8 cellular contexts compared by ENCODE assay signal in genomic region chr17:67824735-67825626, GRCh38. TPM values are rescaled to one million over a fixed set of nuclear protein-coding genes. Genes with fewer than 3 reads are reported as not detected.
DNase-seq lines count a peak whose midpoint lies in the region; ATAC-seq and TF ChIP-seq lines count a peak whose summit lies in the region.

A gene with protein sequence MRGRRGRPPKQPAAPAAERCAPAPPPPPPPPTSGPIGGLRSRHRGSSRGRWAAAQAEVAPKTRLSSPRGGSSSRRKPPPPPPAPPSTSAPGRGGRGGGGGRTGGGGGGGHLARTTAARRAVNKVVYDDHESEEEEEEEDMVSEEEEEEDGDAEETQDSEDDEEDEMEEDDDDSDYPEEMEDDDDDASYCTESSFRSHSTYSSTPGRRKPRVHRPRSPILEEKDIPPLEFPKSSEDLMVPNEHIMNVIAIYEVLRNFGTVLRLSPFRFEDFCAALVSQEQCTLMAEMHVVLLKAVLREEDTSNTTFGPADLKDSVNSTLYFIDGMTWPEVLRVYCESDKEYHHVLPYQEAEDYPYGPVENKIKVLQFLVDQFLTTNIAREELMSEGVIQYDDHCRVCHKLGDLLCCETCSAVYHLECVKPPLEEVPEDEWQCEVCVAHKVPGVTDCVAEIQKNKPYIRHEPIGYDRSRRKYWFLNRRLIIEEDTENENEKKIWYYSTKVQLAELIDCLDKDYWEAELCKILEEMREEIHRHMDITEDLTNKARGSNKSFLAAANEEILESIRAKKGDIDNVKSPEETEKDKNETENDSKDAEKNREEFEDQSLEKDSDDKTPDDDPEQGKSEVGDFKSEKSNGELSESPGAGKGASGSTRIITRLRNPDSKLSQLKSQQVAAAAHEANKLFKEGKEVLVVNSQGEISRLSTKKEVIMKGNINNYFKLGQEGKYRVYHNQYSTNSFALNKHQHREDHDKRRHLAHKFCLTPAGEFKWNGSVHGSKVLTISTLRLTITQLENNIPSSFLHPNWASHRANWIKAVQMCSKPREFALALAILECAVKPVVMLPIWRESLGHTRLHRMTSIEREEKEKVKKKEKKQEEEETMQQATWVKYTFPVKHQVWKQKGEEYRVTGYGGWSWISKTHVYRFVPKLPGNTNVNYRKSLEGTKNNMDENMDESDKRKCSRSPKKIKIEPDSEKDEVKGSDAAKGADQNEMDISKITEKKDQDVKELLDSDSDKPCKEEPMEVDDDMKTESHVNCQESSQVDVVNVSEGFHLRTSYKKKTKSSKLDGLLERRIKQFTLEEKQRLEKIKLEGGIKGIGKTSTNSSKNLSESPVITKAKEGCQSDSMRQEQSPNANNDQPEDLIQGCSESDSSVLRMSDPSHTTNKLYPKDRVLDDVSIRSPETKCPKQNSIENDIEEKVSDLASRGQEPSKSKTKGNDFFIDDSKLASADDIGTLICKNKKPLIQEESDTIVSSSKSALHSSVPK (N-terminal part only) (plus strand): TSS chr17:67825503. CDS start chr17:67825725, 222 bp downstream.

- H3K27me3 Mint-ChIP-seq in IgD-negative memory B cell, result peaks cover 18% of the 10 kb centered on the region

- H3K27ac ChIP-seq in PC-3 (ENCODE audit: low read length), result peak within 1 kb of the TSS; percentile 81
- H3K27ac ChIP-seq in esophagus (ENCODE audit: low read depth in 2 of 2, low read length in 1 of 2), result peak within 1 kb of the TSS; percentile 95 to 97
- H3K27ac ChIP-seq in muscle layer of duodenum (ENCODE audit: low read length), result peak within 1 kb of the TSS; percentile 31

- intact Hi-C loops in PC-3 (cut with micrococcal nuclease), result loop anchor here (1.0 to 5.0 kb wide), 2 partner anchors 25 to 108 kb away; partner anchors contain the start of gene NOL11

- BruUV-seq in PC-3 (replicated peaks; lab: Mats Ljungman, UMichigan), result no TSS peak

- H3K79me2 ChIP-seq in PC-3 (ENCODE audit: low read length), result peaks cover 41% of the 10 kb centered on the region

- no peaks in the 10 kb centered on the region for H3F3A ChIP-seq in PC-3 (ENCODE audit: low read length, unreplicated experiment)

- no peaks in the 10 kb centered on the region for H3K9me3 Mint-ChIP-seq in IgD-negative memory B cell

- CTCF ChIA-PET in PC-3 (lab: Charles Lee), result interaction anchor here (0.5 to 1.5 kb wide), 6 partner anchors 11 to 210 kb away, joined by 3 to 10 read pairs (median 4); partner anchors contain the start of gene KPNA2

- peak; percentile 89 for TF ChIP-seq CTCF in PC-3 (conservative IDR thresholded peaks at IDR 0.05; ENCODE audit: low read depth, low read length)

- H3K27me3 ChIP-seq in PC-3 (ENCODE audit: low read length) (no peaks in the 10 kb centered on the region), esophagus (ENCODE audit: control insufficient read depth in 1 of 2, insufficient read depth in 2 of 2, low read length in 2 of 2) (no peaks in the 10 kb centered on the region), muscle layer of duodenum (ENCODE audit: low read depth, low read length) (no peaks in the 10 kb centered on the region)

- H3K4me1 ChIP-seq in PC-3 (ENCODE audit: insufficient read depth, low read length) (peaks cover 25% of the 10 kb centered on the region), esophagus (ENCODE audit: control insufficient read depth in 2 of 2, insufficient read depth in 2 of 2, low read length in 1 of 2) (no peaks in the 10 kb centered on the region), muscle layer of duodenum (ENCODE audit: control insufficient read depth in 1 of 2, insufficient read depth in 2 of 2, low read length in 2 of 2) (peaks cover 0 to 31% of the 10 kb centered on the region in 2 donors)

- no peaks in the 10 kb centered on the region for H3K36me3 Mint-ChIP-seq in IgD-negative memory B cell

- H3K36me3 ChIP-seq in PC-3 (ENCODE audit: low read depth, low read length) (no peaks in the 10 kb centered on the region), esophagus (ENCODE audit: control insufficient read depth in 2 of 2, insufficient read depth in 2 of 2, low read length in 1 of 2) (no peaks in the 10 kb centered on the region), muscle layer of duodenum (ENCODE audit: control insufficient read depth in 1 of 2, insufficient read depth in 2 of 2, low read length in 2 of 2) (no peaks in the 10 kb centered on the region)

- peak within 1 kb of the TSS; percentile 89 to 99 (median 95) for H3K27ac Mint-ChIP-seq in IgD-negative memory B cell

- peak within 1 kb of the TSS; percentile 95 to 98 (median 96) for H3K4me3 Mint-ChIP-seq in IgD-negative memory B cell

- peak within 1 kb of the TSS; percentile 98 for H3K4me2 ChIP-seq in PC-3 (ENCODE audit: low read length)

- ATAC-seq in GM21529 (IDR thresholded peaks at IDR 0.05; ENCODE audit: unreplicated experiment), result peak; percentile 73
- peak; percentile 90 for ATAC-seq in PC-3

- peak within 1 kb of the TSS; percentile 93 for H2AFZ ChIP-seq in PC-3 (ENCODE audit: low read length)

- WGBS in esophagus, 2 donors, result 0 to 1% methylated on average over 41 to 88 of the region's 88 CpGs

- POLR2A ChIA-PET in PC-3 (lab: Charles Lee; ENCODE audit: unreplicated experiment), result interaction anchor here (0.6 to 1.1 kb wide), 8 partner anchors 11 to 597 kb away, joined by 3 to 14 read pairs (median 4); no protein-coding TSS in a partner anchor

- H3K4me1 Mint-ChIP-seq in IgD-negative memory B cell, result peaks cover 34 to 40% (median 34%) of the 10 kb centered on the region in 3 donors

- DNase-seq in DMS153 treated with DMSO at 0.1 percent for 48 hours (lab: John Stamatoyannopoulos, UW; ENCODE audit: unreplicated experiment) (peak; percentile 70), PC-3 (peak; percentile 98)
- peak; percentile 92 for DNase-seq in activated T-cell treated with anti-CD3 and anti-CD28 coated beads, Interleukin-2, amount 50 U/mL, for 1 hour
- DNase-seq in stimulated activated CD8-positive, alpha-beta memory T cell treated with anti-CD3 and anti-CD28 coated beads, Interleukin-7, amount 100 ng/mL, for 4 hours (ENCODE audit: low read depth in 2 of 2), result peak; percentile 82 to 88

- no peaks in the 10 kb centered on the region for H3K9me2 ChIP-seq in PC-3 (replicated peaks; ENCODE audit: low read length)

- H3K9ac ChIP-seq in PC-3 (ENCODE audit: low read length), result peak within 1 kb of the TSS; percentile 93

- H3K4me3 ChIP-seq in PC-3 (ENCODE audit: low read length) (peak within 1 kb of the TSS; percentile 90), esophagus (ENCODE audit: low read depth in 1 of 2, low read length in 2 of 2) (peak within 1 kb of the TSS; percentile 84 to 93), muscle layer of duodenum (ENCODE audit: low read depth in 1 of 2, low read length in 2 of 2) (peak within 1 kb of the TSS; percentile 77 to 82)

- no peaks in the 10 kb centered on the region for H3K9me3 ChIP-seq in PC-3 (ENCODE audit: low read length)
- H3K9me3 ChIP-seq in esophagus (ENCODE audit: control insufficient read depth in 2 of 2, insufficient read depth in 1 of 2, low read depth in 1 of 2, low read length in 1 of 2), result no peaks in the 10 kb centered on the region
- H3K9me3 ChIP-seq in muscle layer of duodenum (ENCODE audit: control insufficient read depth in 1 of 2, low read length in 2 of 2), result no peaks in the 10 kb centered on the region

- peaks cover 28% of the 10 kb centered on the region for H4K20me1 ChIP-seq in PC-3 (ENCODE audit: low read length)

RNA-seq across cellular contexts. Expression of the gene that starts here (rescaled TPM):
- polyA plus RNA-seq in IgD-negative memory B cell (21.6 TPM), esophagus (10 to 100 TPM; 14.5 to 17.8 TPM)
- 53.8 and 61.8 TPM in 2 replicates for total RNA-seq in PC-3 (2014; rRNA removed)

Comparison
In these comparisons a context has a peak if more than half of its experiments do, and no peak if none do; other contexts are left out.
1. Peak in every context shown above with its lines: DNase-seq, ATAC-seq, H3K4me3 ChIP-seq and H3K27ac ChIP-seq.
2. H3K27ac ChIP-seq: peak in every context shown above with its lines; median percentile 96 in esophagus; 81 in PC-3; 31 in muscle layer of duodenum.